20 cellular contexts compared by ENCODE assay signal in genomic region chr5:126527892-126528291, GRCh38.
A peak's percentile ranks its signal among the peaks of the same experiment; 100 is the strongest.
DNase-seq lines count a peak whose midpoint lies in the region; ATAC-seq and TF ChIP-seq lines count a peak whose summit lies in the region.
"Had no signal": no experiment of that assay in that cellular context is flagged by ENCODE, and none has a peak within 500 bp of the region (broad histone marks: within the 10 kb centered on the region; RNA-seq: fewer than 3 reads in every experiment).

No MANE protein-coding gene starts in this region.

- no peaks in the 10 kb centered on the region for H3K9me3 ChIP-seq in lower lobe of right lung
- H3K9me3 ChIP-seq: thoracic aorta had no signal

- intact Hi-C loops in left colon (cut with DNase I, micrococcal nuclease) (no loop called here), lower lobe of right lung (cut with DNase I) (no loop called here)

- H3K4me1 ChIP-seq in lower lobe of right lung, result peaks cover 29% of the 10 kb centered on the region

- no peaks in the 10 kb centered on the region for H3K27me3 ChIP-seq in lower lobe of right lung (ENCODE audit: low read depth)
- H3K27me3 ChIP-seq: SJCRH30 had no signal

- peak; percentile 85 for ATAC-seq in left colon
- ATAC-seq in HG03095 (IDR thresholded peaks at IDR 0.05; ENCODE audit: unreplicated experiment), result no peak
- ATAC-seq in lower lobe of right lung, result no peak
- ATAC-seq: activated naive CD8-positive, alpha-beta T cell treated with anti-CD3 and anti-CD28 coated beads, Interleukin-2, amount 50 U/mL, for 24 hours; stimulated activated naive B cell treated with anti-CD40 and anti-IgM and Interleukin-4, amounts not matched to agents 10 μg/mL and 1 μg/mL and 100 μg/mL, for 72 hours had no signal

- TF ChIP-seq CTCF in choroid plexus epithelial cell (conservative IDR thresholded peaks at IDR 0.05; ENCODE audit: low read depth, low read length) (no peak), lower lobe of right lung (IDR thresholded peaks at IDR 0.05) (no peak)

- H3K36me3 ChIP-seq in lower lobe of right lung, result no peaks in the 10 kb centered on the region
- H3K36me3 ChIP-seq: SJCRH30, thoracic aorta had no signal

- H3K4me3 ChIP-seq in choroid plexus epithelial cell (ENCODE audit: low read depth, low read length), result no peak overlapping the region
- no peak overlapping the region for H3K4me3 ChIP-seq in lower lobe of right lung
- H3K4me3 ChIP-seq: SJCRH30, thoracic aorta had no signal

- no peak overlapping the region for H3K27ac ChIP-seq in lower lobe of right lung
- H3K27ac ChIP-seq: SJCRH30, thoracic aorta had no signal

- DNase-seq in EL (peak; percentile 77), OCI-M1 (lab: John Stamatoyannopoulos, UW) (peak; percentile 22), choroid plexus epithelial cell (ENCODE audit: low read depth) (peak; percentile 82), left colon (no peak), SIG-M5 (lab: John Stamatoyannopoulos, UW) (no peak), lower lobe of right lung (no peak), A172 (ENCODE audit: low spot score) (no peak)
- DNase-seq: activated CD8-positive, alpha-beta memory T cell treated with anti-CD3 and anti-CD28 coated beads, Interleukin-2, amount 50 U/mL, for 4 hours; activated effector memory CD4-positive, alpha-beta T cell treated with Interleukin-2 at 50 U/mL for 16 hours; activated naive CD8-positive, alpha-beta T cell treated with anti-CD3 and anti-CD28 coated beads, Interleukin-2, amount 50 U/mL, for 24 hours; DMS53; erythroblast; NCI-H1436; NCI-H2171 treated with DMSO at 0.1 percent for 48 hours; NCI-H526 treated with DMSO at 0.1 percent for 48 hours; SJCRH30; stimulated activated CD4-positive, alpha-beta T cell treated with anti-CD3 and anti-CD28 coated beads, Interleukin-1b, Interleukin-23, amount 100 ng/mL, for 48 hours; stimulated activated naive B cell treated with anti-CD40 and anti-IgM and Interleukin-4, amounts not matched to agents 10 μg/mL and 1 μg/mL and 100 μg/mL, for 72 hours had no signal

Comparison
In these comparisons a context has a peak if more than half of its experiments do, and no peak if none do; other contexts are left out.
1. DNase-seq: peak in EL (single experiment), OCI-M1 (single experiment) and choroid plexus epithelial cell (single experiment); none in left colon (0 of 2), SIG-M5 (single experiment), lower lobe of right lung (single experiment) and A172 (single experiment).